ENCODE assay signal across 14 cellular contexts in the genomic region with DNA sequence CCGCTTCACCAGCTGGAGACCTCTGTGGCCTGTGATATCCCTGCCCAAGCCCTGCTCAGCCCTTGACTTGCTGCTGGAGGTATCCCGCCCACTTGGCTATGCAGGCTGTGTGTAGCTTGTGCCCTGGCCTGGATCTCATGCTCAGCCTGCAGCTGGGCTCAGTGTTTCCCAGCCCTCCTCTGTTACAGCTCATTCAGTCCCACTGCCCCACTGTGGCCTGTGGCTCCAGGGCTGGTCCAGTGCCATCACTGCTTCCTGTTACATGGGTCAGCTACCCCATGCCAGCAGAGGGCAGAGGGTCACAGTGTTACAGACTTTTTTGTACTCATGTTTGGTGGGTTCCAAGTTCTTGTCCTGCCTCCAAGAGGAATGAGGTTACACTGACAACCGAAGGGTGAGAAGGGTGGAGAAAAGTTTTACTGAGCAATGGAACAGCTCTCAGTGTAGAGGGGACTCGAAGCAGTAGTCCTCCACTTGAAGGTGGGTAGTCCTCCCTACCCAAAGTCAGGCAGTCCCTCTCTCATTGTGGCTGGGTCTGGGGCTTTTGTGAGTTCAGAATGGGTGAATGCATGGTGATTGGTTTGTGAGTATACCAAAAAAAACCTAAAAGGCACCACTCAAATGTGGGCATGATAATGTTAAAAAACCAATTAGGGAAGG.
"Had no signal": no experiment of that assay in that cellular context is flagged by ENCODE, and none has a peak within 500 bp of the region (broad histone marks: within the 10 kb centered on the region; RNA-seq: fewer than 3 reads in every experiment).

No MANE protein-coding gene starts in this region.

- H3K4me1 ChIP-seq: right atrium auricular region, tibial nerve had no signal

- H3K9me3 ChIP-seq: right atrium auricular region, tibial nerve had no signal

- H3K27ac ChIP-seq: right atrium auricular region, tibial nerve had no signal

- H3K4me3 ChIP-seq: right atrium auricular region, tibial nerve had no signal

- ATAC-seq: activated CD8-positive, alpha-beta T cell treated with anti-CD3 and anti-CD28 coated beads for 36 hours; activated T-cell treated with anti-CD3 and anti-CD28 coated beads, Interleukin-2, amount 50 U/mL, for 72 hours; esophagus mucosa had no signal

- H3K27me3 ChIP-seq: right atrium auricular region, tibial nerve had no signal

- DNase-seq: activated B cell treated with CpG ODN at 0.5 μM for 24 hours; activated CD4-positive, alpha-beta T cell treated with anti-CD3 and anti-CD28 coated beads for 48 hours; activated CD8-positive, alpha-beta T cell treated with anti-CD3 and anti-CD28 coated beads for 36 hours; activated gamma-delta T cell; activated T-cell treated with anti-CD3 and anti-CD28 coated beads, Interleukin-2, amount 50 U/mL, for 72 hours; amniotic stem cell; hippocampal formation; kidney glomerular epithelial cell; occipital lobe; stimulated activated CD4-positive, alpha-beta T cell treated with anti-CD3 and anti-CD28 coated beads, Interleukin-2, amount 100 ng/mL, for 48 hours; stimulated activated naive CD4-positive, alpha-beta T cell had no signal

- H3K36me3 ChIP-seq: right atrium auricular region, tibial nerve had no signal
